8 cellular contexts compared by ENCODE assay signal in the genomic region with DNA sequence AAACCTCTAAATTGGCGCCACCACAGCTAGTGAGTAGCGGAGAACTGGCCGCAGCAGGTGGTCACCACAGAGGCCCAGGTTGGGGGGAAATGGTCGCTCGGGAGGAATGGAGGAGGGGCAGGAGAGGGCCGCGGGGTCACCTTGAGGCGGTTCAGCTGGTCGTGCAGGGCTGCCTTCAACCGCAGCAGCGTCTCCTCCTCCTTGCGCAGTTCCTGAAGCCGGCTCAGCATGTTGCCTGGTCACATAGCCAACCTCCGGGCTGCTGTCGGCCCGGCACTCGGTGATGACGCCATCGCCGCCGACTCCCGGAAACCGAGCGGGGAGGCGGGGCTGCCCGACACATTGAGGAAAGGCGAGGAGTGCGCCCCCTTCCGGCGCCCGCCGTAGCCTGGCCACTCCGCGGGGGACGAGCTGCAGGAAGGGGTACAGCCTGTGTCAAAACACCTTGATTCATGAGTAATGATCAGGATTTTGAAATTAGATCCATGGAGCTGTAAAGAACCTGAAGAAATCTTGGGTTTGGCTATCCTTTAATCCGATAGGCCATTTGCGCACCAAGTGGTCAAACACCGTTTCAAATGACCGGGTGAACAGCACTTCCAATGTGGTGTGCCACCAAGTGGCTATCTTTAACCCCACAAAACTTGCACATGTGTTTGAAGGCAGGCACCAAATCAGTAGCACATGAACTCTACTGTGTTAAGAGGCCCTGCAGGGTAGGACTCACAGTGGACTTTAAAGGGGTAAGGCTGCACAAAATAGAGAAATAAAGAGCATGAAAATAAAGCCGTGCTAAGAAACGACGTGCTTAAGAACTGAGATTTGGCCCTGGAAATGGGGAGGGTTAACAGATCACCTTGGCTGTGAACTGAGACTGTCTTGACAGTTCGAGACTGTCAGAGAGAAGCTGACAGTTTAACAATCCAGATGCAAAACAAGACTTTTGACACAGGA. TPM values are rescaled to one million over a fixed set of nuclear protein-coding genes. Genes with fewer than 3 reads are reported as not detected.
DNase-seq lines count a peak whose midpoint lies in the region; ATAC-seq and FAIRE-seq lines count a peak whose summit lies in the region.

A gene with protein sequence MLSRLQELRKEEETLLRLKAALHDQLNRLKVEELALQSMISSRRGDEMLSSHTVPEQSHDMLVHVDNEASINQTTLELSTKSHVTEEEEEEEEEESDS (minus strand): TSS at position 261 of the 954 bp plus-strand sequence. CDS start 31 bp downstream, at position 230.

- H3K36me3 ChIP-seq in BLaER1 treated with 17β-estradiol and CSF1 and Interleukin-3, amounts not matched to agents 10 nM and 100 nM: peaks cover 74 to 95% (median 83%) of the 10 kb centered on the region in 11 experiments

- peak within 1 kb of the TSS; percentile 72 to 88 (median 81) for H3K4me3 ChIP-seq in BLaER1 treated with 17β-estradiol and CSF1 and Interleukin-3, amounts not matched to agents 10 nM and 100 nM

- H3K27me3 Mint-ChIP-seq in activated CD4-positive, alpha-beta T cell treated with anti-CD3 and anti-CD28 coated beads, Interleukin-2, amount 10 ng/mL, durations not matched to agents 7 days and 5 days: no peaks in the 10 kb centered on the region

- no peaks in the 10 kb centered on the region for H3K9me3 ChIP-seq in BLaER1 treated with 17β-estradiol and CSF1 and Interleukin-3, amounts not matched to agents 10 nM and 100 nM (replicated peaks in 1 of 11)

- H3K36me3 Mint-ChIP-seq in activated CD4-positive, alpha-beta T cell treated with anti-CD3 and anti-CD28 coated beads, Interleukin-2, amount 10 ng/mL, durations not matched to agents 7 days and 5 days (ENCODE audit: low read depth): peaks cover 82% of the 10 kb centered on the region

- H3K27me3 ChIP-seq in BLaER1 treated with 17β-estradiol and CSF1 and Interleukin-3, amounts not matched to agents 10 nM and 100 nM: no peaks in the 10 kb centered on the region

- H3K9me3 Mint-ChIP-seq in activated CD4-positive, alpha-beta T cell treated with anti-CD3 and anti-CD28 coated beads, Interleukin-2, amount 10 ng/mL, durations not matched to agents 7 days and 5 days: no peaks in the 10 kb centered on the region

- peak within 1 kb of the TSS; percentile 78 to 94 (median 90) for H3K27ac ChIP-seq in BLaER1 treated with 17β-estradiol and CSF1 and Interleukin-3, amounts not matched to agents 10 nM and 100 nM

- peak within 1 kb of the TSS; percentile 79 to 94 (median 90) for H3K9ac ChIP-seq in BLaER1 treated with 17β-estradiol and CSF1 and Interleukin-3, amounts not matched to agents 10 nM and 100 nM

- peak within 1 kb of the TSS; percentile 96 for H3K27ac Mint-ChIP-seq in activated CD4-positive, alpha-beta T cell treated with anti-CD3 and anti-CD28 coated beads, Interleukin-2, amount 10 ng/mL, durations not matched to agents 7 days and 5 days

- H4K20me1 ChIP-seq in BLaER1 treated with 17β-estradiol and CSF1 and Interleukin-3, amounts not matched to agents 10 nM and 100 nM: peaks cover 34 to 51% (median 49%) of the 10 kb centered on the region in 11 experiments; a peak in 21 of 22 replicates

- POLR2A ChIA-PET in activated CD4-positive, alpha-beta T cell treated with anti-CD3 and anti-CD28 coated beads, Interleukin-2, amount 10 ng/mL, durations not matched to agents 7 days and 5 days (lab: Charles Lee): interaction anchor here (0.7 to 1.4 kb wide), 3 partner anchors 60 to 143 kb away, joined by 3 to 8 read pairs (median 3); no protein-coding TSS in a partner anchor

- H3K4me2 ChIP-seq in BLaER1 treated with 17β-estradiol and CSF1 and Interleukin-3, amounts not matched to agents 10 nM and 100 nM: peak within 1 kb of the TSS; percentile 77 to 99 (median 95)

- FAIRE-seq in GM19239 (lab: Jason Lieb, UNC): peak; percentile 83

- CTCF ChIA-PET in activated CD4-positive, alpha-beta T cell treated with anti-CD3 and anti-CD28 coated beads, Interleukin-2, amount 10 ng/mL, durations not matched to agents 7 days and 5 days (lab: Charles Lee): interaction anchor here (0.5 to 4.2 kb wide), 37 partner anchors 9 to 1530 kb away, joined by 3 to 35 read pairs (median 5); a partner anchor contains a TSS

- peaks cover 43 to 75% (median 58%) of the 10 kb centered on the region in 10 experiments for H3K4me1 ChIP-seq in BLaER1 treated with 17β-estradiol and CSF1 and Interleukin-3, amounts not matched to agents 10 nM and 100 nM

- peaks cover 72% of the 10 kb centered on the region for H3K4me1 Mint-ChIP-seq in activated CD4-positive, alpha-beta T cell treated with anti-CD3 and anti-CD28 coated beads, Interleukin-2, amount 10 ng/mL, durations not matched to agents 7 days and 5 days

- DNase-seq in GM19239 (ENCODE audit: insufficient read length, low spot score) (peak; percentile 72), NCI-H69 (lab: John Stamatoyannopoulos, UW) (peak; percentile 98), cortex of kidney (lab: John Stamatoyannopoulos, UW) (peak; percentile 91), left lobe of liver (ENCODE audit: low spot score) (peak; percentile 97)
- peak; percentile 98 for DNase-seq in activated CD4-positive, alpha-beta T cell treated with anti-CD3 and anti-CD28 coated beads, Interleukin-2, amount 10 ng/mL, durations not matched to agents 7 days and 5 days
- DNase-seq in stimulated activated CD4-positive, alpha-beta T cell treated with anti-CD3 and anti-CD28 coated beads, Interleukin-2, amount 100 ng/mL, for 48 hours: peak; percentile 99

- peak within 1 kb of the TSS; percentile 97 for H3K4me3 Mint-ChIP-seq in activated CD4-positive, alpha-beta T cell treated with anti-CD3 and anti-CD28 coated beads, Interleukin-2, amount 10 ng/mL, durations not matched to agents 7 days and 5 days

- peak; percentile 87 for ATAC-seq in HG03460 (IDR thresholded peaks at IDR 0.05; ENCODE audit: unreplicated experiment)
- ATAC-seq in left lobe of liver: peak; percentile 94

RNA-seq across cellular contexts. Expression of the gene that starts here (rescaled TPM):
- total RNA-seq in activated CD4-positive, alpha-beta T cell treated with anti-CD3 and anti-CD28 coated beads, Interleukin-2, amount 10 ng/mL, durations not matched to agents 7 days and 5 days: 10 to 100 TPM; 21.4 to 24.5 TPM
- total RNA-seq in left lobe of liver: 16.3 TPM

Comparison
In these comparisons a context has a peak if more than half of its experiments do, and no peak if none do; other contexts are left out.
1. Peak in every context shown above with its lines: DNase-seq, ATAC-seq, H3K4me3 ChIP-seq and H3K27ac ChIP-seq.